Comparison of ENCODE assay signal across 1 cellular context in the genomic region with DNA sequence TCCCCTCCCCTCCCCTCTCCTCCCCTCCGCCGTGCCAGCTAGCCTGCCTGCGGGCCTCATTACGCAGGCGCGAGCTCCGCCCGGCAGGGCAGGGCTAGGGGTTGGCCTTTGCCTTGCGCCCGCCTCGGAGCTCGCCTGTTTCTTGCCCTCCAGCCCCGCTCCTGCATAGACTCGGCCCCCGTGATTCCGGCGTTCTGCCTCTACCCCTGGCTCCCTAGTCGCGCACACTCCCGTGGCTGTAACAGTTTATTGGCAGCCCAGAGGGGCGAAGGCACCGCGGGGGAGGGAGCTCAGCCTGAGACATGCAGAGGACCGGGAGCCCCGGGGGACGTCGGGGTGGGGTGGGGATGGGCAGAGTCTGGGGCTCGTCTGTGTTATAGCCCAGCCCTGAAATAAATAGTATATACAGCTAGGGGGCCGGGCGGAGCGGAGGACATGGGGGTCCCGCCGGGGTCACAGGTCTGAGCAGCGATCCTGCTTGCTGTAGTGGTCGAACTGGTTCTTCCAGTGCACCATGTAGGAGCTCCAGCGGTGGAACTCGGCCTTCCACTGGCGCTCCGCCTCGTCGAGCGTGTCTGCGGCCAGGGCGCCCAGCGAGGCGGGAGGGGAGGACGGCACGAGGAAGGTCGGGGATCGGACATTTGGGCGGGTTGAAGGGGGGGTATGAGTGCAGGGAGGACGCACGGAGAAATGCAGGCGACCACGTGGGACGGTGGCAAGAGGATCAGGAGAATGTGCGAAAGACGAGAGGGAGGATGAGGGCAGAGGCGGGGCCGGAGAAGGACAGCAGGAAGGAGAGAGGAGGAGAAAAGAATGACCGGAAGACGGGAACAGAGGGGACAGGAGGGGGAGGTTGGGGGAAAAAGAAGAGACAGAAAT.
TF ChIP-seq lines count a peak whose summit lies in the region.

No MANE protein-coding gene starts in this region.

TF ChIP-seq in K562, 482 proteins besides CTCF, POLR2A, EP300 and RAD21 (continued from another document and continues in another):
- no peak for TF ChIP-seq E2F4 (CRISPR knock-in tag; IDR thresholded peaks at IDR 0.05; ENCODE audit: low read depth)
- no peak; the same call in 1 of the 2 replicates for TF ChIP-seq STAT6 (CRISPR knock-in tag; IDR thresholded peaks at IDR 0.05)
- TF ChIP-seq KAT2B (IDR thresholded peaks at IDR 0.05; ENCODE audit: low read depth, low read length): no peak
- TF ChIP-seq, protein P1, sequence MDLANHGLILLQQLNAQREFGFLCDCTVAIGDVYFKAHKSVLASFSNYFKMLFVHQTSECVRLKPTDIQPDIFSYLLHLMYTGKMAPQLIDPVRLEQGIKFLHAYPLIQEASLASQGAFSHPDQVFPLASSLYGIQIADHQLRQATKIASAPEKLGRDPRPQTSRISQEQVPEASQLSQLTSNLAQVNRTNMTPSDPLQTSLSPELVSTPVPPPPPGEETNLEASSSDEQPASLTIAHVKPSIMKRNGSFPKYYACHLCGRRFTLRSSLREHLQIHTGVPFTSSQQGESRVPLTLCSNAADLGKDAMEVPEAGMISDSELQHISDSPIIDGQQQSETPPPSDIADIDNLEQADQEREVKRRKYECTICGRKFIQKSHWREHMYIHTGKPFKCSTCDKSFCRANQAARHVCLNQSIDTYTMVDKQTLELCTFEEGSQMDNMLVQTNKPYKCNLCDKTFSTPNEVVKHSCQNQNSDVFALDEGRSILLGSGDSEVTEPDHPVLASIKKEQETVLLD (IDR thresholded peaks at IDR 0.05): peak; percentile 81
- TF ChIP-seq TCF15 (CRISPR knock-in tag; IDR thresholded peaks at IDR 0.05): no peak
- TF ChIP-seq ILF3 (IDR thresholded peaks at IDR 0.05; ENCODE audit: borderline replicate concordance): no peak
- TF ChIP-seq RAD51 (IDR thresholded peaks at IDR 0.05; ENCODE audit: borderline replicate concordance, low read depth): peak; percentile 70
- TF ChIP-seq ESRRA (IDR thresholded peaks at IDR 0.05; ENCODE audit: borderline replicate concordance, low read depth): peak; percentile 59; the same call in 1 of the 2 replicates
- TF ChIP-seq MLX (CRISPR knock-in tag; conservative IDR thresholded peaks at IDR 0.05): no peak
- TF ChIP-seq PTBP1 (IDR thresholded peaks at IDR 0.05; ENCODE audit: low read depth, low read length): no peak
- no peak for TF ChIP-seq ZNF280B (CRISPR knock-in tag; IDR thresholded peaks at IDR 0.05)
- TF ChIP-seq ZNF717 (CRISPR knock-in tag; IDR thresholded peaks at IDR 0.05): no peak
- TF ChIP-seq TAL1 (IDR thresholded peaks at IDR 0.05): 0 out of 2 replicates have a peak, but pooled peaks have one; percentile 19
- no peak for TF ChIP-seq BACH1 (tag; IDR thresholded peaks at IDR 0.05)
- no peak for TF ChIP-seq RBM25 (IDR thresholded peaks at IDR 0.05; ENCODE audit: low read depth, low read length, severe bottlenecking)
- no peak for TF ChIP-seq CHD4 (IDR thresholded peaks at IDR 0.05; ENCODE audit: insufficient read depth, insufficient replicate concordance, low read depth, low read length, poor library complexity, severe bottlenecking)
- no peak for TF ChIP-seq ZNF695 (CRISPR knock-in tag; IDR thresholded peaks at IDR 0.05)
- TF ChIP-seq RBM39 (optimal IDR thresholded peaks at IDR 0.05; ENCODE audit: low read depth, low read length): no peak
- TF ChIP-seq, protein P2, sequence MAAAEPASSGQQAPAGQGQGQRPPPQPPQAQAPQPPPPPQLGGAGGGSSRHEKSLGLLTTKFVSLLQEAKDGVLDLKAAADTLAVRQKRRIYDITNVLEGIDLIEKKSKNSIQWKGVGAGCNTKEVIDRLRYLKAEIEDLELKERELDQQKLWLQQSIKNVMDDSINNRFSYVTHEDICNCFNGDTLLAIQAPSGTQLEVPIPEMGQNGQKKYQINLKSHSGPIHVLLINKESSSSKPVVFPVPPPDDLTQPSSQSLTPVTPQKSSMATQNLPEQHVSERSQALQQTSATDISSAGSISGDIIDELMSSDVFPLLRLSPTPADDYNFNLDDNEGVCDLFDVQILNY (CRISPR knock-in tag; IDR thresholded peaks at IDR 0.05): no peak
- TF ChIP-seq FOXK1 (CRISPR knock-in tag; IDR thresholded peaks at IDR 0.05; ENCODE audit: borderline replicate concordance): peak; percentile 50; the same call in 1 of the 2 replicates
- TF ChIP-seq HIVEP1 (CRISPR knock-in tag; IDR thresholded peaks at IDR 0.05): 0 out of 2 replicates have a peak, but pooled peaks have one; percentile 48
- peak; percentile 96 for TF ChIP-seq MYC (IDR thresholded peaks at IDR 0.05; ENCODE audit: low read depth, low read length)
- peak; percentile 89 for TF ChIP-seq MYC (CRISPR knock-in tag; IDR thresholded peaks at IDR 0.05; ENCODE audit: borderline replicate concordance, low read depth)
- TF ChIP-seq NFE2L1 (tag; IDR thresholded peaks at IDR 0.05; ENCODE audit: borderline replicate concordance, low read depth): no peak
- no peak for TF ChIP-seq RBM15 (IDR thresholded peaks at IDR 0.05; ENCODE audit: insufficient read depth, low read length)
- peak; percentile 93 to 97 for TF ChIP-seq E2F6 (IDR thresholded peaks at IDR 0.05; ENCODE audit: borderline replicate concordance in 1 of 2, extremely low read depth in 1 of 2, insufficient read depth in 1 of 2, insufficient read length in 1 of 2, low read depth in 1 of 2, low read length in 1 of 2, poor library complexity in 1 of 2, severe bottlenecking in 1 of 2)
- no peak for TF ChIP-seq ZNF778 (CRISPR knock-in tag; IDR thresholded peaks at IDR 0.05)
- TF ChIP-seq ILK (tag; IDR thresholded peaks at IDR 0.05; ENCODE audit: borderline replicate concordance, low read depth): no peak
- no peak for TF ChIP-seq SP1 (CRISPR knock-in tag; IDR thresholded peaks at IDR 0.05)
- TF ChIP-seq, protein P3, sequence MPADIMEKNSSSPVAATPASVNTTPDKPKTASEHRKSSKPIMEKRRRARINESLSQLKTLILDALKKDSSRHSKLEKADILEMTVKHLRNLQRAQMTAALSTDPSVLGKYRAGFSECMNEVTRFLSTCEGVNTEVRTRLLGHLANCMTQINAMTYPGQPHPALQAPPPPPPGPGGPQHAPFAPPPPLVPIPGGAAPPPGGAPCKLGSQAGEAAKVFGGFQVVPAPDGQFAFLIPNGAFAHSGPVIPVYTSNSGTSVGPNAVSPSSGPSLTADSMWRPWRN (IDR thresholded peaks at IDR 0.05; ENCODE audit: low read depth): no peak
- TF ChIP-seq, protein P4, sequence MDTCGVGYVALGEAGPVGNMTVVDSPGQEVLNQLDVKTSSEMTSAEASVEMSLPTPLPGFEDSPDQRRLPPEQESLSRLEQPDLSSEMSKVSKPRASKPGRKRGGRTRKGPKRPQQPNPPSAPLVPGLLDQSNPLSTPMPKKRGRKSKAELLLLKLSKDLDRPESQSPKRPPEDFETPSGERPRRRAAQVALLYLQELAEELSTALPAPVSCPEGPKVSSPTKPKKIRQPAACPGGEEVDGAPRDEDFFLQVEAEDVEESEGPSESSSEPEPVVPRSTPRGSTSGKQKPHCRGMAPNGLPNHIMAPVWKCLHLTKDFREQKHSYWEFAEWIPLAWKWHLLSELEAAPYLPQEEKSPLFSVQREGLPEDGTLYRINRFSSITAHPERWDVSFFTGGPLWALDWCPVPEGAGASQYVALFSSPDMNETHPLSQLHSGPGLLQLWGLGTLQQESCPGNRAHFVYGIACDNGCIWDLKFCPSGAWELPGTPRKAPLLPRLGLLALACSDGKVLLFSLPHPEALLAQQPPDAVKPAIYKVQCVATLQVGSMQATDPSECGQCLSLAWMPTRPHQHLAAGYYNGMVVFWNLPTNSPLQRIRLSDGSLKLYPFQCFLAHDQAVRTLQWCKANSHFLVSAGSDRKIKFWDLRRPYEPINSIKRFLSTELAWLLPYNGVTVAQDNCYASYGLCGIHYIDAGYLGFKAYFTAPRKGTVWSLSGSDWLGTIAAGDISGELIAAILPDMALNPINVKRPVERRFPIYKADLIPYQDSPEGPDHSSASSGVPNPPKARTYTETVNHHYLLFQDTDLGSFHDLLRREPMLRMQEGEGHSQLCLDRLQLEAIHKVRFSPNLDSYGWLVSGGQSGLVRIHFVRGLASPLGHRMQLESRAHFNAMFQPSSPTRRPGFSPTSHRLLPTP (IDR thresholded peaks at IDR 0.05; ENCODE audit: borderline replicate concordance, extremely low read depth, insufficient read length): no peak
- no peak for TF ChIP-seq KDM4B (IDR thresholded peaks at IDR 0.05; ENCODE audit: borderline replicate concordance in 2 of 2, low read depth in 1 of 2)
- TF ChIP-seq, protein P5, sequence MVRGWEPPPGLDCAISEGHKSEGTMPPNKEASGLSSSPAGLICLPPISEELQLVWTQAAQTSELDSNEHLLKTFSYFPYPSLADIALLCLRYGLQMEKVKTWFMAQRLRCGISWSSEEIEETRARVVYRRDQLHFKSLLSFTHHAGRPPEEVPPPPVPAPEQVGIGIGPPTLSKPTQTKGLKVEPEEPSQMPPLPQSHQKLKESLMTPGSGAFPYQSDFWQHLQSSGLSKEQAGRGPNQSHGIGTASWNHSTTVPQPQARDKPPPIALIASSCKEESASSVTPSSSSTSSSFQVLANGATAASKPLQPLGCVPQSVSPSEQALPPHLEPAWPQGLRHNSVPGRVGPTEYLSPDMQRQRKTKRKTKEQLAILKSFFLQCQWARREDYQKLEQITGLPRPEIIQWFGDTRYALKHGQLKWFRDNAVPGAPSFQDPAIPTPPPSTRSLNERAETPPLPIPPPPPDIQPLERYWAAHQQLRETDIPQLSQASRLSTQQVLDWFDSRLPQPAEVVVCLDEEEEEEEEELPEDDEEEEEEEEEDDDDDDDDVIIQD (CRISPR knock-in tag; IDR thresholded peaks at IDR 0.05): no peak
- TF ChIP-seq, protein P6, sequence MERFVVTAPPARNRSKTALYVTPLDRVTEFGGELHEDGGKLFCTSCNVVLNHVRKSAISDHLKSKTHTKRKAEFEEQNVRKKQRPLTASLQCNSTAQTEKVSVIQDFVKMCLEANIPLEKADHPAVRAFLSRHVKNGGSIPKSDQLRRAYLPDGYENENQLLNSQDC (CRISPR knock-in tag; IDR thresholded peaks at IDR 0.05): 0 out of 2 replicates have a peak, but pooled peaks have one; percentile 30
- no peak for TF ChIP-seq ZNF696 (CRISPR knock-in tag; conservative IDR thresholded peaks at IDR 0.05)
- TF ChIP-seq CBFA2T3 (IDR thresholded peaks at IDR 0.05): 0 out of 2 replicates have a peak, but pooled peaks have one; percentile 10
- peak; percentile 81; the same call in 1 of the 2 replicates for TF ChIP-seq E2F3 (CRISPR knock-in tag; IDR thresholded peaks at IDR 0.05)
- TF ChIP-seq NR2C1 (IDR thresholded peaks at IDR 0.05): 0 out of 2 replicates have a peak, but pooled peaks have one; percentile 40
- TF ChIP-seq NR2C1 (tag; IDR thresholded peaks at IDR 0.05): no peak
- peak; percentile 72 for TF ChIP-seq MEF2D (tag; conservative IDR thresholded peaks at IDR 0.05; ENCODE audit: low read depth)
- no peak for TF ChIP-seq USF2 (CRISPR knock-in tag; IDR thresholded peaks at IDR 0.05)
